Comparison of ENCODE assay signal across 1 cellular context in genomic region chr17:60600490-60601431, GRCh38.
TF ChIP-seq lines count a peak whose summit lies in the region.

No MANE protein-coding gene starts in this region.

TF ChIP-seq in HepG2, 621 proteins besides CTCF, POLR2A, EP300 and RAD21 (continued from another document and continues in another):
- TF ChIP-seq, protein P1, sequence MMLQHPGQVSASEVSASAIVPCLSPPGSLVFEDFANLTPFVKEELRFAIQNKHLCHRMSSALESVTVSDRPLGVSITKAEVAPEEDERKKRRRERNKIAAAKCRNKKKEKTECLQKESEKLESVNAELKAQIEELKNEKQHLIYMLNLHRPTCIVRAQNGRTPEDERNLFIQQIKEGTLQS (CRISPR knock-in tag; IDR thresholded peaks at IDR 0.05) = peak; percentile 35; the same call in 1 of the 2 replicates
- no peak for TF ChIP-seq HOXD1 (CRISPR knock-in tag; IDR thresholded peaks at IDR 0.05)
- TF ChIP-seq, protein P2, sequence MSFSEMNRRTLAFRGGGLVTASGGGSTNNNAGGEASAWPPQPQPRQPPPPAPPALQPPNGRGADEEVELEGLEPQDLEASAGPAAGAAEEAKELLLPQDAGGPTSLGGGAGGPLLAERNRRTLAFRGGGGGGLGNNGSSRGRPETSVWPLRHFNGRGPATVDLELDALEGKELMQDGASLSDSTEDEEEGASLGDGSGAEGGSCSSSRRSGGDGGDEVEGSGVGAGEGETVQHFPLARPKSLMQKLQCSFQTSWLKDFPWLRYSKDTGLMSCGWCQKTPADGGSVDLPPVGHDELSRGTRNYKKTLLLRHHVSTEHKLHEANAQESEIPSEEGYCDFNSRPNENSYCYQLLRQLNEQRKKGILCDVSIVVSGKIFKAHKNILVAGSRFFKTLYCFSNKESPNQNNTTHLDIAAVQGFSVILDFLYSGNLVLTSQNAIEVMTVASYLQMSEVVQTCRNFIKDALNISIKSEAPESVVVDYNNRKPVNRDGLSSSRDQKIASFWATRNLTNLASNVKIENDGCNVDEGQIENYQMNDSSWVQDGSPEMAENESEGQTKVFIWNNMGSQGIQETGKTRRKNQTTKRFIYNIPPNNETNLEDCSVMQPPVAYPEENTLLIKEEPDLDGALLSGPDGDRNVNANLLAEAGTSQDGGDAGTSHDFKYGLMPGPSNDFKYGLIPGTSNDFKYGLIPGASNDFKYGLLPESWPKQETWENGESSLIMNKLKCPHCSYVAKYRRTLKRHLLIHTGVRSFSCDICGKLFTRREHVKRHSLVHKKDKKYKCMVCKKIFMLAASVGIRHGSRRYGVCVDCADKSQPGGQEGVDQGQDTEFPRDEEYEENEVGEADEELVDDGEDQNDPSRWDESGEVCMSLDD (CRISPR knock-in tag; IDR thresholded peaks at IDR 0.05; ENCODE audit: borderline replicate concordance) = no peak
- peak; percentile 88 for TF ChIP-seq SAP130 (CRISPR knock-in tag; IDR thresholded peaks at IDR 0.05; ENCODE audit: low read depth)
- peak; percentile 79; the same call in 1 of the 2 replicates for TF ChIP-seq ZNF510 (CRISPR knock-in tag; IDR thresholded peaks at IDR 0.05; ENCODE audit: low read depth)
- TF ChIP-seq TBX2 (CRISPR knock-in tag; IDR thresholded peaks at IDR 0.05; ENCODE audit: borderline replicate concordance) = peak; percentile 66
- no peak for TF ChIP-seq HNF4A (CRISPR knock-in tag; IDR thresholded peaks at IDR 0.05)
- peak; percentile 23 for TF ChIP-seq PCBP2 (optimal IDR thresholded peaks at IDR 0.05; ENCODE audit: low read depth, low read length, poor library complexity, severe bottlenecking)
- TF ChIP-seq ZNF782 (CRISPR knock-in tag; IDR thresholded peaks at IDR 0.05; ENCODE audit: borderline replicate concordance) = peak; percentile 83
- no peak for TF ChIP-seq AHR (CRISPR knock-in tag; IDR thresholded peaks at IDR 0.05)
- 0 out of 2 replicates have a peak, but pooled peaks have one; percentile 11 for TF ChIP-seq CHCHD3 (CRISPR knock-in tag; IDR thresholded peaks at IDR 0.05)
- TF ChIP-seq, protein P3, sequence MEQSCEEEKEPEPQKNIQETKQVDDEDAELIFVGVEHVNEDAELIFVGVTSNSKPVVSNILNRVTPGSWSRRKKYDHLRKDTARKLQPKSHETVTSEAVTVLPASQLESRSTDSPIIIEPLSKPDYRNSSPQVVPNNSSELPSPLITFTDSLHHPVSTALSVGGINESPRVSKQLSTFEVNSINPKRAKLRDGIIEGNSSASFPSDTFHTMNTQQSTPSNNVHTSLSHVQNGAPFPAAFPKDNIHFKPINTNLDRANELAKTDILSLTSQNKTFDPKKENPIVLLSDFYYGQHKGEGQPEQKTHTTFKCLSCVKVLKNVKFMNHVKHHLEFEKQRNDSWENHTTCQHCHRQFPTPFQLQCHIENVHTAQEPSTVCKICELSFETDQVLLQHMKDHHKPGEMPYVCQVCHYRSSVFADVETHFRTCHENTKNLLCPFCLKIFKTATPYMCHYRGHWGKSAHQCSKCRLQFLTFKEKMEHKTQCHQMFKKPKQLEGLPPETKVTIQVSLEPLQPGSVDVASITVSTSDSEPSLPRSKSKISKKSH (CRISPR knock-in tag; IDR thresholded peaks at IDR 0.05; ENCODE audit: borderline replicate concordance) = peak; percentile 60; the same call in 1 of the 2 replicates
- peak; percentile 88 for TF ChIP-seq ZNF777 (CRISPR knock-in tag; IDR thresholded peaks at IDR 0.05)
- no peak for TF ChIP-seq KDM6A (CRISPR knock-in tag; IDR thresholded peaks at IDR 0.05; ENCODE audit: low read depth)
- no peak for TF ChIP-seq DPF2 (CRISPR knock-in tag; IDR thresholded peaks at IDR 0.05; ENCODE audit: borderline replicate concordance, low read depth)
- TF ChIP-seq PLSCR1 (CRISPR knock-in tag; IDR thresholded peaks at IDR 0.05; ENCODE audit: borderline replicate concordance) = no peak
- TF ChIP-seq ZBTB7B (CRISPR knock-in tag; IDR thresholded peaks at IDR 0.05) = no peak
- TF ChIP-seq, protein P4, sequence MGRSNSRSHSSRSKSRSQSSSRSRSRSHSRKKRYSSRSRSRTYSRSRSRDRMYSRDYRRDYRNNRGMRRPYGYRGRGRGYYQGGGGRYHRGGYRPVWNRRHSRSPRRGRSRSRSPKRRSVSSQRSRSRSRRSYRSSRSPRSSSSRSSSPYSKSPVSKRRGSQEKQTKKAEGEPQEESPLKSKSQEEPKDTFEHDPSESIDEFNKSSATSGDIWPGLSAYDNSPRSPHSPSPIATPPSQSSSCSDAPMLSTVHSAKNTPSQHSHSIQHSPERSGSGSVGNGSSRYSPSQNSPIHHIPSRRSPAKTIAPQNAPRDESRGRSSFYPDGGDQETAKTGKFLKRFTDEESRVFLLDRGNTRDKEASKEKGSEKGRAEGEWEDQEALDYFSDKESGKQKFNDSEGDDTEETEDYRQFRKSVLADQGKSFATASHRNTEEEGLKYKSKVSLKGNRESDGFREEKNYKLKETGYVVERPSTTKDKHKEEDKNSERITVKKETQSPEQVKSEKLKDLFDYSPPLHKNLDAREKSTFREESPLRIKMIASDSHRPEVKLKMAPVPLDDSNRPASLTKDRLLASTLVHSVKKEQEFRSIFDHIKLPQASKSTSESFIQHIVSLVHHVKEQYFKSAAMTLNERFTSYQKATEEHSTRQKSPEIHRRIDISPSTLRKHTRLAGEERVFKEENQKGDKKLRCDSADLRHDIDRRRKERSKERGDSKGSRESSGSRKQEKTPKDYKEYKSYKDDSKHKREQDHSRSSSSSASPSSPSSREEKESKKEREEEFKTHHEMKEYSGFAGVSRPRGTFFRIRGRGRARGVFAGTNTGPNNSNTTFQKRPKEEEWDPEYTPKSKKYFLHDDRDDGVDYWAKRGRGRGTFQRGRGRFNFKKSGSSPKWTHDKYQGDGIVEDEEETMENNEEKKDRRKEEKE (IDR thresholded peaks at IDR 0.05) = no peak
- TF ChIP-seq ZNF878 (CRISPR knock-in tag; IDR thresholded peaks at IDR 0.05) = peak; percentile 24; the same call in 1 of the 2 replicates
- peak; percentile 18; the same call in 1 of the 2 replicates for TF ChIP-seq CHD4 (IDR thresholded peaks at IDR 0.05; ENCODE audit: borderline replicate concordance, low read length)
- no peak for TF ChIP-seq ZNF143 (CRISPR knock-in tag; IDR thresholded peaks at IDR 0.05)
- TF ChIP-seq PAWR (CRISPR knock-in tag; IDR thresholded peaks at IDR 0.05; ENCODE audit: borderline replicate concordance) = 0 out of 2 replicates have a peak, but pooled peaks have one; percentile 61
- 0 out of 2 replicates have a peak, but pooled peaks have one; percentile 23 for TF ChIP-seq ZNF362 (CRISPR knock-in tag; IDR thresholded peaks at IDR 0.05; ENCODE audit: borderline replicate concordance)
- TF ChIP-seq ZFP82 (CRISPR knock-in tag; IDR thresholded peaks at IDR 0.05; ENCODE audit: borderline replicate concordance) = peak; percentile 82; the same call in 1 of the 2 replicates
- 0 out of 2 replicates have a peak, but pooled peaks have one; percentile 2 for TF ChIP-seq MEF2D (CRISPR knock-in tag; IDR thresholded peaks at IDR 0.05)
- TF ChIP-seq HOXA9 (CRISPR knock-in tag; IDR thresholded peaks at IDR 0.05; ENCODE audit: borderline replicate concordance) = no peak; the same call in 1 of the 2 replicates
- TF ChIP-seq, protein P5, sequence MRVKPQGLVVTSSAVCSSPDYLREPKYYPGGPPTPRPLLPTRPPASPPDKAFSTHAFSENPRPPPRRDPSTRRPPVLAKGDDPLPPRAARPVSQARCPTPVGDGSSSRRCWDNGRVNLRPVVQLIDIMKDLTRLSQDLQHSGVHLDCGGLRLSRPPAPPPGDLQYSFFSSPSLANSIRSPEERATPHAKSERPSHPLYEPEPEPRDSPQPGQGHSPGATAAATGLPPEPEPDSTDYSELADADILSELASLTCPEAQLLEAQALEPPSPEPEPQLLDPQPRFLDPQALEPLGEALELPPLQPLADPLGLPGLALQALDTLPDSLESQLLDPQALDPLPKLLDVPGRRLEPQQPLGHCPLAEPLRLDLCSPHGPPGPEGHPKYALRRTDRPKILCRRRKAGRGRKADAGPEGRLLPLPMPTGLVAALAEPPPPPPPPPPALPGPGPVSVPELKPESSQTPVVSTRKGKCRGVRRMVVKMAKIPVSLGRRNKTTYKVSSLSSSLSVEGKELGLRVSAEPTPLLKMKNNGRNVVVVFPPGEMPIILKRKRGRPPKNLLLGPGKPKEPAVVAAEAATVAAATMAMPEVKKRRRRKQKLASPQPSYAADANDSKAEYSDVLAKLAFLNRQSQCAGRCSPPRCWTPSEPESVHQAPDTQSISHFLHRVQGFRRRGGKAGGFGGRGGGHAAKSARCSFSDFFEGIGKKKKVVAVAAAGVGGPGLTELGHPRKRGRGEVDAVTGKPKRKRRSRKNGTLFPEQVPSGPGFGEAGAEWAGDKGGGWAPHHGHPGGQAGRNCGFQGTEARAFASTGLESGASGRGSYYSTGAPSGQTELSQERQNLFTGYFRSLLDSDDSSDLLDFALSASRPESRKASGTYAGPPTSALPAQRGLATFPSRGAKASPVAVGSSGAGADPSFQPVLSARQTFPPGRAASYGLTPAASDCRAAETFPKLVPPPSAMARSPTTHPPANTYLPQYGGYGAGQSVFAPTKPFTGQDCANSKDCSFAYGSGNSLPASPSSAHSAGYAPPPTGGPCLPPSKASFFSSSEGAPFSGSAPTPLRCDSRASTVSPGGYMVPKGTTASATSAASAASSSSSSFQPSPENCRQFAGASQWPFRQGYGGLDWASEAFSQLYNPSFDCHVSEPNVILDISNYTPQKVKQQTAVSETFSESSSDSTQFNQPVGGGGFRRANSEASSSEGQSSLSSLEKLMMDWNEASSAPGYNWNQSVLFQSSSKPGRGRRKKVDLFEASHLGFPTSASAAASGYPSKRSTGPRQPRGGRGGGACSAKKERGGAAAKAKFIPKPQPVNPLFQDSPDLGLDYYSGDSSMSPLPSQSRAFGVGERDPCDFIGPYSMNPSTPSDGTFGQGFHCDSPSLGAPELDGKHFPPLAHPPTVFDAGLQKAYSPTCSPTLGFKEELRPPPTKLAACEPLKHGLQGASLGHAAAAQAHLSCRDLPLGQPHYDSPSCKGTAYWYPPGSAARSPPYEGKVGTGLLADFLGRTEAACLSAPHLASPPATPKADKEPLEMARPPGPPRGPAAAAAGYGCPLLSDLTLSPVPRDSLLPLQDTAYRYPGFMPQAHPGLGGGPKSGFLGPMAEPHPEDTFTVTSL (CRISPR knock-in tag; IDR thresholded peaks at IDR 0.05; ENCODE audit: borderline replicate concordance) = peak; percentile 38; the same call in 1 of the 2 replicates
- 0 out of 2 replicates have a peak, but pooled peaks have one; percentile 18 for TF ChIP-seq U2AF2 (IDR thresholded peaks at IDR 0.05; ENCODE audit: low read depth, low read length)
- TF ChIP-seq CBX2 (IDR thresholded peaks at IDR 0.05; ENCODE audit: low read depth, low read length) = no peak
- TF ChIP-seq CBX2 (CRISPR knock-in tag; IDR thresholded peaks at IDR 0.05; ENCODE audit: low read depth) = 0 out of 2 replicates have a peak, but pooled peaks have one; percentile 23
- TF ChIP-seq MTA1 (CRISPR knock-in tag; IDR thresholded peaks at IDR 0.05; ENCODE audit: borderline replicate concordance) = peak; percentile 43; the same call in 1 of the 2 replicates
- TF ChIP-seq, protein P6, sequence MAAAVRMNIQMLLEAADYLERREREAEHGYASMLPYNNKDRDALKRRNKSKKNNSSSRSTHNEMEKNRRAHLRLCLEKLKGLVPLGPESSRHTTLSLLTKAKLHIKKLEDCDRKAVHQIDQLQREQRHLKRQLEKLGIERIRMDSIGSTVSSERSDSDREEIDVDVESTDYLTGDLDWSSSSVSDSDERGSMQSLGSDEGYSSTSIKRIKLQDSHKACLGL (CRISPR knock-in tag; IDR thresholded peaks at IDR 0.05) = peak; percentile 20; the same call in 1 of the 2 replicates
- peak; percentile 70 for TF ChIP-seq ZNF441 (CRISPR knock-in tag; IDR thresholded peaks at IDR 0.05; ENCODE audit: borderline replicate concordance)
- peak; percentile 70 for TF ChIP-seq ZNF564 (CRISPR knock-in tag; IDR thresholded peaks at IDR 0.05)
- TF ChIP-seq, protein P7, sequence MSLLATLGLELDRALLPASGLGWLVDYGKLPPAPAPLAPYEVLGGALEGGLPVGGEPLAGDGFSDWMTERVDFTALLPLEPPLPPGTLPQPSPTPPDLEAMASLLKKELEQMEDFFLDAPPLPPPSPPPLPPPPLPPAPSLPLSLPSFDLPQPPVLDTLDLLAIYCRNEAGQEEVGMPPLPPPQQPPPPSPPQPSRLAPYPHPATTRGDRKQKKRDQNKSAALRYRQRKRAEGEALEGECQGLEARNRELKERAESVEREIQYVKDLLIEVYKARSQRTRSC (CRISPR knock-in tag; IDR thresholded peaks at IDR 0.05; ENCODE audit: low read depth) = 0 out of 2 replicates have a peak, but pooled peaks have one; percentile 88
- TF ChIP-seq TGIF2 (CRISPR knock-in tag; IDR thresholded peaks at IDR 0.05) = peak; percentile 96
- TF ChIP-seq MED8 (CRISPR knock-in tag; IDR thresholded peaks at IDR 0.05; ENCODE audit: insufficient replicate concordance) = no peak
- peak; percentile 57; the same call in 1 of the 2 replicates for TF ChIP-seq ARNTL (CRISPR knock-in tag; IDR thresholded peaks at IDR 0.05)
- TF ChIP-seq, protein P8, sequence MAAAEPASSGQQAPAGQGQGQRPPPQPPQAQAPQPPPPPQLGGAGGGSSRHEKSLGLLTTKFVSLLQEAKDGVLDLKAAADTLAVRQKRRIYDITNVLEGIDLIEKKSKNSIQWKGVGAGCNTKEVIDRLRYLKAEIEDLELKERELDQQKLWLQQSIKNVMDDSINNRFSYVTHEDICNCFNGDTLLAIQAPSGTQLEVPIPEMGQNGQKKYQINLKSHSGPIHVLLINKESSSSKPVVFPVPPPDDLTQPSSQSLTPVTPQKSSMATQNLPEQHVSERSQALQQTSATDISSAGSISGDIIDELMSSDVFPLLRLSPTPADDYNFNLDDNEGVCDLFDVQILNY (CRISPR knock-in tag; conservative IDR thresholded peaks at IDR 0.05) = no peak
